In the genomic region with DNA sequence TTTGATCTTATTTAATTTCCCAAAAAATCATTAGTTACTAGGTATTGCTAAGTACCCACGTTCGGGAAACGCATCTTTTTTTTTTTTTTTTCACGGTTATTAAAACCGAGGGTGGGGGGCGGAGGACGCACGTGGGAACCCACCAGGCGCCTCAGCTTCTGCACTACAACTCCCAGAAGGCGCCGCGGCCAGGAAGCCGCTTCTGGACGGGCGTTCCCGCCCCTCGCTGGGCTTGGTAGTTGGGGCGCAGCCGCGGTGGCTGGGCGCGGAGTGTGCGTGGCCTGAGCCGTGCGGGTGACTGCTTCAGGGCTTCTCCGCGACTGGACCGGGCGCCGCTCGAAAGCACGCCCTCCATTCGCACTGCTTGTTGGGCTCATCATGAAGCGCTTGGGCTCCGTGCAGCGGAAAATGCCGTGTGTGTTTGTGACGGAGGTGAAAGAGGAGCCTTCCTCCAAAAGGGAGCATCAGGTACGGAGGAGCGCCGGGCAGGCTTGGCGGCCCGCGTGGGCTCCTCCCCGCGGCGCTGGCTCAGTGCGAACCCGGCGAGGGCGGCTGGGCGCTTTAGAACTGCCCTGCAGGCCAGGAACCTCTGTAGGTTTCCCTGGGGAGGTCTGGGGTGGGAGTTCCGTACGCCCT, we compare ENCODE assay signal across 7 cellular contexts.
DNase-seq lines count a peak whose midpoint lies in the region; ATAC-seq, FAIRE-seq and TF ChIP-seq lines count a peak whose summit lies in the region.

No MANE protein-coding gene starts in this region.

- TF ChIP-seq CTCF in astrocyte of the cerebellum (IDR thresholded peaks at IDR 0.05; ENCODE audit: low read depth, low read length, missing control alignments) = no peak
- TF ChIP-seq CTCF in retinal pigment epithelial cell (conservative IDR thresholded peaks at IDR 0.05; ENCODE audit: low read depth, low read length) = no peak

- peak; percentile 99 for ATAC-seq in HG02973 (IDR thresholded peaks at IDR 0.05; ENCODE audit: unreplicated experiment)

- H3K4me3 ChIP-seq in astrocyte of the cerebellum (ENCODE audit: low read depth, low read length) (peak overlapping the region; percentile 87), retinal pigment epithelial cell (ENCODE audit: low read length) (peak overlapping the region; percentile 85)

- in situ Hi-C loops in astrocyte of the cerebellum (cut with HindIII; ENCODE audit: low sequenced_read_pairs) = no loop called here

- DNase-seq in GM18507 (ENCODE audit: extremely low spot score, insufficient read length, low read depth) (peak; percentile 81), NCI-H1930 (lab: John Stamatoyannopoulos, UW) (peak; percentile 80 to 82), T-helper 22 cell (ENCODE audit: low read depth) (peak; percentile 75), astrocyte of the cerebellum (ENCODE audit: low read depth) (peak; percentile 54), hypothalamus (lab: John Stamatoyannopoulos, UW) (peak; percentile 30 to 95 (median 88)), retinal pigment epithelial cell (ENCODE audit: low read depth) (no peak)

- peak; percentile 81 for FAIRE-seq in GM18507 (lab: Jason Lieb, UNC)
